Comparison of ENCODE assay signal across 8 cellular contexts in genomic region chr7:100089458-100090201, GRCh38. TPM values are rescaled to one million over a fixed set of nuclear protein-coding genes. Genes with fewer than 3 reads are reported as not detected.
A peak's percentile ranks its signal among the peaks of the same experiment; 100 is the strongest.
DNase-seq lines count a peak whose midpoint lies in the region; ATAC-seq, FAIRE-seq and TF ChIP-seq lines count a peak whose summit lies in the region.

No MANE protein-coding gene starts in this region.

- H3K36me3 ChIP-seq in BLaER1 (peaks cover 48% of the 10 kb centered on the region), MG63 (peaks cover 34% of the 10 kb centered on the region)

- no peaks in the 10 kb centered on the region for H3K27me3 Mint-ChIP-seq in natural killer cell treated with Interleukin-12 subunit alpha and Interleukin-12 subunit beta and Interleukin-15 and Interleukin-18, amount 100 ng/mL, for 72 hours

- peaks cover 9 to 27% of the 10 kb centered on the region in 2 donors for H3K4me1 Mint-ChIP-seq in natural killer cell treated with Interleukin-12 subunit alpha and Interleukin-12 subunit beta and Interleukin-15 and Interleukin-18, amount 100 ng/mL, for 72 hours (ENCODE audit: low read depth in 2 of 2)

- peak overlapping the region; percentile 83 to 86 for H3K27ac Mint-ChIP-seq in natural killer cell treated with Interleukin-12 subunit alpha and Interleukin-12 subunit beta and Interleukin-15 and Interleukin-18, amount 100 ng/mL, for 72 hours

- H3K4me2 ChIP-seq in BLaER1, result peak overlapping the region; percentile 79

- H3K36me3 Mint-ChIP-seq in natural killer cell treated with Interleukin-12 subunit alpha and Interleukin-12 subunit beta and Interleukin-15 and Interleukin-18, amount 100 ng/mL, for 72 hours, result peaks cover 10% of the 10 kb centered on the region

- H3K27ac ChIP-seq in BLaER1 (peak overlapping the region; percentile 91), coronary artery (peak overlapping the region; percentile 85 to 93)

- peak; percentile 60 for DNase-seq in MG63
- DNase-seq in coronary artery (ENCODE audit: low spot score), result no peak
- no peak for DNase-seq in natural killer cell treated with Interleukin-12 subunit alpha and Interleukin-12 subunit beta and Interleukin-15 and Interleukin-18, amount 100 ng/mL, for 72 hours (ENCODE audit: low spot score)
- no peak for DNase-seq in cerebellar nuclear complex (lab: John Stamatoyannopoulos, UW)
- no peak for DNase-seq in retina
- DNase-seq in HTR-8/SVneo (ENCODE audit: insufficient read length, low spot score), result no peak
- no peak for DNase-seq in putamen (ENCODE audit: low spot score)

- peaks cover 35% of the 10 kb centered on the region for H3K4me1 ChIP-seq in BLaER1

- TF ChIP-seq CTCF in coronary artery (IDR thresholded peaks at IDR 0.05), result no peak

- no peak for FAIRE-seq in HTR-8/SVneo (lab: Jason Lieb, UNC)

- peak overlapping the region; percentile 96 for H3K9ac ChIP-seq in BLaER1

- no peak for ATAC-seq in natural killer cell treated with Interleukin-12 subunit alpha and Interleukin-12 subunit beta and Interleukin-15 and Interleukin-18, amount 100 ng/mL, for 72 hours

- no peaks in the 10 kb centered on the region for H3K9me3 Mint-ChIP-seq in natural killer cell treated with Interleukin-12 subunit alpha and Interleukin-12 subunit beta and Interleukin-15 and Interleukin-18, amount 100 ng/mL, for 72 hours

- H3K4me3 ChIP-seq in BLaER1 (peak overlapping the region; percentile 87), MG63 (peak overlapping the region; percentile 61), coronary artery (peak overlapping the region; percentile 94)

- H3K27me3 ChIP-seq in BLaER1, result no peaks in the 10 kb centered on the region
- H3K27me3 ChIP-seq in MG63, result no peaks in the 10 kb centered on the region

- H3K4me3 Mint-ChIP-seq in natural killer cell treated with Interleukin-12 subunit alpha and Interleukin-12 subunit beta and Interleukin-15 and Interleukin-18, amount 100 ng/mL, for 72 hours, result peak overlapping the region; percentile 94

- H4K20me1 ChIP-seq in BLaER1, result peaks cover 41% of the 10 kb centered on the region

- H3K9me3 ChIP-seq in BLaER1 (no peaks in the 10 kb centered on the region), MG63 (no peaks in the 10 kb centered on the region)

RNA-seq across cellular contexts. Expression of gene COPS6, which starts 0.9 kb away (rescaled TPM):
- 58.3 and 78.2 TPM in 2 replicates for total RNA-seq in MG63 (2014; rRNA removed; shearing (Covaris generic); ENCODE audit: low replicate concordance)
- total RNA-seq in natural killer cell treated with Interleukin-12 subunit alpha and Interleukin-12 subunit beta and Interleukin-15 and Interleukin-18, amount 100 ng/mL, for 72 hours, result 10 to 100 TPM; 81.8 to 88.8 TPM

RNA-seq across cellular contexts. Expression of gene ZNF3, which starts 8.1 kb away (rescaled TPM):
- total RNA-seq in MG63 (2014; rRNA removed; shearing (Covaris generic); ENCODE audit: low replicate concordance), result 11.0 and 39.4 TPM in 2 replicates
- total RNA-seq in natural killer cell treated with Interleukin-12 subunit alpha and Interleukin-12 subunit beta and Interleukin-15 and Interleukin-18, amount 100 ng/mL, for 72 hours, result 10 to 100 TPM; 19.6 to 33.6 TPM

RNA-seq across cellular contexts. Expression of gene MCM7, which starts 11.6 kb away (rescaled TPM):
- total RNA-seq in MG63 (2014; rRNA removed; shearing (Covaris generic); ENCODE audit: low replicate concordance), result 121 and 191 TPM in 2 replicates
- total RNA-seq in natural killer cell treated with Interleukin-12 subunit alpha and Interleukin-12 subunit beta and Interleukin-15 and Interleukin-18, amount 100 ng/mL, for 72 hours, result 100 to 1,000 TPM; 248 to 526 TPM

RNA-seq across cellular contexts. Expression of gene AP4M1, which starts 11.8 kb away (rescaled TPM):
- 16.8 and 28.4 TPM in 2 replicates for total RNA-seq in MG63 (2014; rRNA removed; shearing (Covaris generic); ENCODE audit: low replicate concordance)
- 10 to 100 TPM in 1 of 2 donors, 1 to 10 TPM in 1; 8.9 to 16.9 TPM for total RNA-seq in natural killer cell treated with Interleukin-12 subunit alpha and Interleukin-12 subunit beta and Interleukin-15 and Interleukin-18, amount 100 ng/mL, for 72 hours

RNA-seq across cellular contexts. Expression of gene TAF6, which starts 29.5 kb away (rescaled TPM):
- 10.8 and 30.6 TPM in 2 replicates for total RNA-seq in MG63 (2014; rRNA removed; shearing (Covaris generic); ENCODE audit: low replicate concordance)
- 10 to 100 TPM; 46.3 to 69.1 TPM for total RNA-seq in natural killer cell treated with Interleukin-12 subunit alpha and Interleukin-12 subunit beta and Interleukin-15 and Interleukin-18, amount 100 ng/mL, for 72 hours
